ENCODE assay signal across 25 cellular contexts in the genomic region with DNA sequence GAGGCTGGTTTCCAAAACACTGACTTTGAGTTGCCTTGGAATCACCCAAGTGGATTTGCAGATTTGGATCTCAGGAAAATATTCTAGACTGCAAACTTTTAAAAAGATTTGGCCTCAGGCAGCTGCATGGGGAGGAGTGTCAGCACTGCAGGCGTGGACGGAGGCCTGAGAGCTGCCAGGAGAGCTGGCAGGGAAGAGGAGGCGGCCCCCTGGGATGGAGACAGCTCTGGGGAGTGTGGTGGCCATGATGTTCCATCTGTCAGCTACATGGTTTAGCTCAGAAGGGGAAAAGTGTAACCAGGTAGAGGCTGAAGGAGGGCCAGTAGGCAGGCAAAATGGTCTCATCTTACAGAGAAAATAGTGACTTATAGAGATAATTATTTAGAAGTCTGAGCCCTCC.
A peak's percentile ranks its signal among the peaks of the same experiment; 100 is the strongest.
DNase-seq lines count a peak whose midpoint lies in the region; ATAC-seq and TF ChIP-seq lines count a peak whose summit lies in the region.
"Had no signal": no experiment of that assay in that cellular context is flagged by ENCODE, and none has a peak within 500 bp of the region (broad histone marks: within the 10 kb centered on the region; RNA-seq: fewer than 3 reads in every experiment).

No MANE protein-coding gene starts in this region.

- H3K9me3 ChIP-seq in right cardiac atrium (ENCODE audit: control insufficient read depth, low read length): no peaks in the 10 kb centered on the region
- H3K9me3 ChIP-seq in Caco-2: no peaks in the 10 kb centered on the region
- H3K9me3 ChIP-seq: HAP-1 had no signal

- 67% methylated on average over 3 of the region's 3 CpGs for WGBS in right cardiac atrium

- H3K4me1 Mint-ChIP-seq in Caco-2 (ENCODE audit: low read depth, unreplicated experiment): no peaks in the 10 kb centered on the region
- H3K4me1 Mint-ChIP-seq: CD4-positive, alpha-beta memory T cell had no signal

- DNase-seq in right cardiac atrium (peak in 1 of 3 donors; percentile 56), left ventricle myocardium superior (no peak), NCI-H2171 treated with DMSO at 0.1 percent for 48 hours (lab: John Stamatoyannopoulos, UW) (peak; percentile 35), middle frontal gyrus (ENCODE audit: extremely low spot score, low spot score) (peak; percentile 5), Caco-2 (no peak)
- DNase-seq: C1 segment of cervical spinal cord; CD4-positive, alpha-beta memory T cell; COR-L47; GOT3; HFFc6; IMR-90; KG1; MM.1S; NCI-H1417; NCI-H1694; NCI-H2029 treated with DMSO at 0.1 percent for 48 hours; NCI-H226; NCI-H510A; NCI-H69; SIG-M5 had no signal

- H3K4me3 Mint-ChIP-seq in Caco-2 (ENCODE audit: unreplicated experiment): no peak overlapping the region
- H3K4me3 Mint-ChIP-seq: CD4-positive, alpha-beta memory T cell; HFFc6 had no signal

- no peaks in the 10 kb centered on the region for H3K27me3 ChIP-seq in right cardiac atrium (ENCODE audit: control insufficient read depth, insufficient read depth)
- no peaks in the 10 kb centered on the region for H3K27me3 ChIP-seq in Caco-2 (replicated peaks; ENCODE audit: control insufficient read depth, insufficient read depth, low read length)

- H3K4me3 ChIP-seq in right cardiac atrium (ENCODE audit: low read length): no peak overlapping the region
- no peak overlapping the region for H3K4me3 ChIP-seq in Caco-2 (ENCODE audit: low read depth, low read length)
- H3K4me3 ChIP-seq: HAP-1, SK-N-MC had no signal

- peaks cover 87% of the 10 kb centered on the region for H3K36me3 Mint-ChIP-seq in Caco-2 (ENCODE audit: insufficient read depth, unreplicated experiment)

- no peaks in the 10 kb centered on the region for H3K9me3 Mint-ChIP-seq in Caco-2 (ENCODE audit: unreplicated experiment)
- H3K9me3 Mint-ChIP-seq: CD4-positive, alpha-beta memory T cell; HFFc6 had no signal

- no peak overlapping the region for H3K27ac ChIP-seq in right cardiac atrium (ENCODE audit: low read length)
- H3K27ac ChIP-seq: RWPE1, SK-N-MC had no signal

- intact Hi-C loops in right cardiac atrium (cut with DNase I) (no loop called here), left ventricle myocardium superior (cut with micrococcal nuclease) (no loop called here), Caco-2 (cut with micrococcal nuclease; ENCODE audit: unreplicated experiment) (no loop called here)

- TF ChIP-seq CTCF in Caco-2 (IDR thresholded peaks at IDR 0.05; ENCODE audit: insufficient read depth in 1 of 2, low read depth in 1 of 2, low read length in 1 of 2, severe bottlenecking in 1 of 2, unreplicated experiment in 1 of 2): no peak

- H3K27me3 Mint-ChIP-seq in Caco-2 (ENCODE audit: insufficient read depth, unreplicated experiment): no peaks in the 10 kb centered on the region
- H3K27me3 Mint-ChIP-seq: CD4-positive, alpha-beta memory T cell had no signal

- H3K36me3 ChIP-seq in Caco-2 (ENCODE audit: control insufficient read depth, insufficient read depth, low read length): no peaks in the 10 kb centered on the region; the same call in 1 of the 2 replicates

- H3K4me1 ChIP-seq in right cardiac atrium (ENCODE audit: control insufficient read depth, insufficient read depth, low read length): no peaks in the 10 kb centered on the region
- H3K4me1 ChIP-seq in Caco-2: no peaks in the 10 kb centered on the region

- CTCF ChIA-PET in Caco-2 (lab: Charles Lee): no interaction called here

- ATAC-seq in right cardiac atrium (peak; percentile 46 to 67), left ventricle myocardium superior (no peak), HG02885 (IDR thresholded peaks at IDR 0.05; ENCODE audit: poor library complexity, unreplicated experiment) (no peak), GM18870 (IDR thresholded peaks at IDR 0.05; ENCODE audit: unreplicated experiment) (no peak)

- POLR2A ChIA-PET in Caco-2 (lab: Charles Lee): no interaction called here

- H3K27ac Mint-ChIP-seq in Caco-2 (ENCODE audit: unreplicated experiment): no peak overlapping the region
- H3K27ac Mint-ChIP-seq: HFFc6 had no signal

- no TSS peak for BruUV-seq in Caco-2 (replicated peaks; lab: Mats Ljungman, UMichigan)

Comparison
In these comparisons a context has a peak if more than half of its experiments do, and no peak if none do; other contexts are left out.
1. ATAC-seq: peak in right cardiac atrium (2 of 2); none in left ventricle myocardium superior (single experiment), HG02885 (single experiment) and GM18870 (single experiment).
2. DNase-seq: peak in NCI-H2171 treated with DMSO at 0.1 percent for 48 hours (single experiment) and middle frontal gyrus (single experiment); none in left ventricle myocardium superior (single experiment) and Caco-2 (0 of 2).